Comparison of ENCODE assay signal across 16 cellular contexts in the genomic region with DNA sequence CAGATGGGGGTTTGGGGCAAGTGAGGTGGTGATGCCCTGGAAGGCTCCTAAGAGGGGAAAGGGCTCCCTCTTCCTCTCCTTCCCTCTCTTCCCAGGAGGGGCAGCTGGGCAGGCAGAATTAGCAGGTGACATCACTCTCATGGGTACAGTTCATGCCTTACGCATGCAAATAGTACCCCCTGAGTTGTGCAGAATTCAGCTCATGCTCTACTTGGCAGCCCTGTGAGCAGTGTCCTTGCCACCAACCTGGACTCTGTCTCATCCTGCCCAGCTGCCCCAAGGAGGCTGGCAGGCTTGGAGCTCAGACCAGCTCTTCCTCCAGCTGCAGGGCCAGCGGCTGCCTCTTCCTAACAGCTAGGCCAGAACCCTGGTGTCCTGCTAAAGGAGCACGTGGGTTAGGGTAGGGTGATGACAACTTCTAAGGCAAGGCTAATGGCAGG. TPM values are rescaled to one million over a fixed set of nuclear protein-coding genes. Genes with fewer than 3 reads are reported as not detected.
DNase-seq lines count a peak whose midpoint lies in the region; ATAC-seq and TF ChIP-seq lines count a peak whose summit lies in the region.
"Had no signal": no experiment of that assay in that cellular context is flagged by ENCODE, and none has a peak within 500 bp of the region (broad histone marks: within the 10 kb centered on the region; RNA-seq: fewer than 3 reads in every experiment).

No MANE protein-coding gene starts in this region.

- WGBS in stomach, 5 donors: 91 to 100% (median 96%) methylated on average over 3 of the region's 3 CpGs

- peak overlapping the region; percentile 51 for H3K4me3 Mint-ChIP-seq in activated T-cell treated with anti-CD3 and anti-CD28 coated beads, Interleukin-2, amount 50 U/mL, for 4 hours
- peak overlapping the region; percentile 17 for H3K4me3 Mint-ChIP-seq in activated T-helper 2 cell treated with anti-CD3 and anti-CD28 coated beads, Interferon-gamma antibody, Interleukin-2, Interleukin-4, amounts not matched to agents 10 μg/mL and 5 μg/mL and 100 μg/mL, durations not matched to agents 14 hours and 24 hours and 36 hours (ENCODE audit: low read depth)

- intact Hi-C loops in activated T-helper 2 cell treated with anti-CD3 and anti-CD28 coated beads, Interferon-gamma antibody, Interleukin-2, Interleukin-4, amounts not matched to agents 10 μg/mL and 5 μg/mL and 100 μg/mL, durations not matched to agents 14 hours and 24 hours and 36 hours (cut with micrococcal nuclease): no loop called here
- intact Hi-C loops in left ventricle myocardium superior (cut with micrococcal nuclease): no loop called here
- intact Hi-C loops in stomach (cut with DNase I; ENCODE audit: low total_unique reads): no loop called here

- no peak overlapping the region for H3K4me3 ChIP-seq in stomach
- H3K4me3 ChIP-seq: left lung, ovary had no signal

- TF ChIP-seq EP300 in stomach (IDR thresholded peaks at IDR 0.05): peak; percentile 27

- H3K9me3 Mint-ChIP-seq in activated T-cell treated with anti-CD3 and anti-CD28 coated beads, Interleukin-2, amount 50 U/mL, for 4 hours: no peaks in the 10 kb centered on the region
- no peaks in the 10 kb centered on the region for H3K9me3 Mint-ChIP-seq in activated T-helper 2 cell treated with anti-CD3 and anti-CD28 coated beads, Interferon-gamma antibody, Interleukin-2, Interleukin-4, amounts not matched to agents 10 μg/mL and 5 μg/mL and 100 μg/mL, durations not matched to agents 14 hours and 24 hours and 36 hours

- H3K27me3 Mint-ChIP-seq in activated T-cell treated with anti-CD3 and anti-CD28 coated beads, Interleukin-2, amount 50 U/mL, for 4 hours (ENCODE audit: low read depth): no peaks in the 10 kb centered on the region
- no peaks in the 10 kb centered on the region for H3K27me3 Mint-ChIP-seq in activated T-helper 2 cell treated with anti-CD3 and anti-CD28 coated beads, Interferon-gamma antibody, Interleukin-2, Interleukin-4, amounts not matched to agents 10 μg/mL and 5 μg/mL and 100 μg/mL, durations not matched to agents 14 hours and 24 hours and 36 hours (ENCODE audit: low read depth)

- no peak for ATAC-seq in activated T-cell treated with anti-CD3 and anti-CD28 coated beads, Interleukin-2, amount 50 U/mL, for 4 hours
- peak; percentile 74 for ATAC-seq in left ventricle myocardium superior
- ATAC-seq in HG02623 (IDR thresholded peaks at IDR 0.05; ENCODE audit: unreplicated experiment): no peak
- ATAC-seq in GM21786 (IDR thresholded peaks at IDR 0.05; ENCODE audit: unreplicated experiment): no peak
- ATAC-seq: left lung had no signal

- H3K27me3 ChIP-seq in stomach: no peaks in the 10 kb centered on the region
- H3K27me3 ChIP-seq: left lung, ovary had no signal

- no peak for TF ChIP-seq POLR2A in stomach (IDR thresholded peaks at IDR 0.05)

- CTCF ChIA-PET in HEK293T (lab: Yijun Ruan, JAX): interaction anchor here (1.0 kb wide), 1 partner anchor 15 kb away, joined by 3 read pairs; no protein-coding TSS in a partner anchor

- no peak for TF ChIP-seq CTCF in stomach (IDR thresholded peaks at IDR 0.05)

- peaks cover 19% of the 10 kb centered on the region for H3K4me1 Mint-ChIP-seq in activated T-cell treated with anti-CD3 and anti-CD28 coated beads, Interleukin-2, amount 50 U/mL, for 4 hours (ENCODE audit: low read depth)
- peaks cover 27% of the 10 kb centered on the region for H3K4me1 Mint-ChIP-seq in activated T-helper 2 cell treated with anti-CD3 and anti-CD28 coated beads, Interferon-gamma antibody, Interleukin-2, Interleukin-4, amounts not matched to agents 10 μg/mL and 5 μg/mL and 100 μg/mL, durations not matched to agents 14 hours and 24 hours and 36 hours (ENCODE audit: low read depth)

- H3K36me3 Mint-ChIP-seq in activated T-cell treated with anti-CD3 and anti-CD28 coated beads, Interleukin-2, amount 50 U/mL, for 4 hours (ENCODE audit: insufficient read depth): peaks cover 12% of the 10 kb centered on the region
- peaks cover 10% of the 10 kb centered on the region for H3K36me3 Mint-ChIP-seq in activated T-helper 2 cell treated with anti-CD3 and anti-CD28 coated beads, Interferon-gamma antibody, Interleukin-2, Interleukin-4, amounts not matched to agents 10 μg/mL and 5 μg/mL and 100 μg/mL, durations not matched to agents 14 hours and 24 hours and 36 hours (ENCODE audit: low read depth)

- POLR2A ChIA-PET in HEK293T (lab: Yijun Ruan, JAX): interaction anchor here (0.6 to 9.1 kb wide), 9 partner anchors 11 to 376 kb away, joined by 3 to 146 read pairs (median 4); a partner anchor contains a TSS

- H3K27ac ChIP-seq in stomach: peak overlapping the region in 3 of 5 donors; percentile 56 to 70 (median 62)
- H3K27ac ChIP-seq: left lung, ovary had no signal

- no peak for DNase-seq in activated T-cell treated with anti-CD3 and anti-CD28 coated beads, Interleukin-2, amount 50 U/mL, for 4 hours
- DNase-seq in activated T-cell treated with anti-CD3 and anti-CD28 coated beads, Interleukin-2, amount 50 U/mL, for 48 hours: no peak
- DNase-seq in activated T-helper 2 cell treated with anti-CD3 and anti-CD28 coated beads, Interferon-gamma antibody, Interleukin-2, Interleukin-4, amounts not matched to agents 10 μg/mL and 5 μg/mL and 100 μg/mL, durations not matched to agents 14 hours and 24 hours and 36 hours (ENCODE audit: low spot score): no peak
- DNase-seq in left ventricle myocardium superior (no peak), stomach (no peak), HEK293T (ENCODE audit: extremely low spot score) (no peak)
- DNase-seq: AML-193, HCEC 1CT, head of caudate nucleus, left lung, NCI-H1048, NCI-H446 treated with DMSO at 0.1 percent for 48 hours, ovary, T1000 had no signal

- H3K4me1 ChIP-seq in stomach: peaks cover 24 to 54% (median 43%) of the 10 kb centered on the region in 4 donors

- H3K9me3 ChIP-seq in stomach: no peaks in the 10 kb centered on the region
- H3K9me3 ChIP-seq: left lung, ovary had no signal

- H3K36me3 ChIP-seq in stomach: no peaks in the 10 kb centered on the region
- H3K36me3 ChIP-seq: ovary had no signal

- no peak overlapping the region for H3K27ac Mint-ChIP-seq in activated T-helper 2 cell treated with anti-CD3 and anti-CD28 coated beads, Interferon-gamma antibody, Interleukin-2, Interleukin-4, amounts not matched to agents 10 μg/mL and 5 μg/mL and 100 μg/mL, durations not matched to agents 14 hours and 24 hours and 36 hours

TF ChIP-seq in HEK293T, 16 proteins besides CTCF, POLR2A, EP300 and RAD21:
- TF ChIP-seq FOXA1 (IDR thresholded peaks at IDR 0.05) (no peak), SUZ12 (IDR thresholded peaks at IDR 0.05) (no peak), NFRKB (IDR thresholded peaks at IDR 0.05) (no peak), HDGF (IDR thresholded peaks at IDR 0.05; ENCODE audit: borderline replicate concordance) (no peak), SP1 (IDR thresholded peaks at IDR 0.05) (no peak), FOXK2 (IDR thresholded peaks at IDR 0.05) (no peak), TARDBP (IDR thresholded peaks at IDR 0.05) (no peak), FOXM1 (IDR thresholded peaks at IDR 0.05; ENCODE audit: borderline replicate concordance) (no peak), ZNF384 (IDR thresholded peaks at IDR 0.05) (no peak), BHLHE40 (IDR thresholded peaks at IDR 0.05; ENCODE audit: borderline replicate concordance) (no peak), LEF1 (IDR thresholded peaks at IDR 0.05; ENCODE audit: borderline replicate concordance) (no peak), ELF4 (IDR thresholded peaks at IDR 0.05) (no peak)
- TF ChIP-seq, protein P1, sequence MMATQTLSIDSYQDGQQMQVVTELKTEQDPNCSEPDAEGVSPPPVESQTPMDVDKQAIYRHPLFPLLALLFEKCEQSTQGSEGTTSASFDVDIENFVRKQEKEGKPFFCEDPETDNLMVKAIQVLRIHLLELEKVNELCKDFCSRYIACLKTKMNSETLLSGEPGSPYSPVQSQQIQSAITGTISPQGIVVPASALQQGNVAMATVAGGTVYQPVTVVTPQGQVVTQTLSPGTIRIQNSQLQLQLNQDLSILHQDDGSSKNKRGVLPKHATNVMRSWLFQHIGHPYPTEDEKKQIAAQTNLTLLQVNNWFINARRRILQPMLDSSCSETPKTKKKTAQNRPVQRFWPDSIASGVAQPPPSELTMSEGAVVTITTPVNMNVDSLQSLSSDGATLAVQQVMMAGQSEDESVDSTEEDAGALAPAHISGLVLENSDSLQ (IDR thresholded peaks at IDR 0.05): no peak
TF ChIP-seq in HEK293T: peak in this region for 0.

RNA-seq across cellular contexts. Expression of a gene that starts 3.3 kb away (rescaled TPM):
- total RNA-seq in activated T-cell treated with anti-CD3 and anti-CD28 coated beads, Interleukin-2, amount 50 U/mL, for 4 hours: 10 to 100 TPM; 12.0 to 31.3 (median 20.8) TPM
- total RNA-seq in activated T-helper 2 cell treated with anti-CD3 and anti-CD28 coated beads, Interferon-gamma antibody, Interleukin-2, Interleukin-4, amounts not matched to agents 10 μg/mL and 5 μg/mL and 100 μg/mL, durations not matched to agents 14 hours and 24 hours and 36 hours: 3.6 and 4.5 TPM in 2 replicates
- total RNA-seq in left ventricle myocardium superior (2.2 TPM), stomach (10 to 100 TPM in 1 of 5 donors, 1 to 10 TPM in 4; 1.3 to 17.1 (median 2.9) TPM)
- 10 to 100 TPM in 2 of 3 donors, 1 to 10 TPM in 1; 5.7 to 61.6 (median 25.5) TPM for polyA plus RNA-seq in stomach

RNA-seq across cellular contexts. Expression of a gene that starts 27.4 kb away (rescaled TPM):
- under 1 TPM; 0.05 to 0.38 (median 0.37) TPM for total RNA-seq in activated T-cell treated with anti-CD3 and anti-CD28 coated beads, Interleukin-2, amount 50 U/mL, for 4 hours
- total RNA-seq in activated T-helper 2 cell treated with anti-CD3 and anti-CD28 coated beads, Interferon-gamma antibody, Interleukin-2, Interleukin-4, amounts not matched to agents 10 μg/mL and 5 μg/mL and 100 μg/mL, durations not matched to agents 14 hours and 24 hours and 36 hours: 0.14 and 0.37 TPM in 2 replicates
- total RNA-seq in left ventricle myocardium superior (11.6 TPM), stomach (10 to 100 TPM in 1 of 5 donors, 1 to 10 TPM in 3, under 1 TPM in 1; 0.89 to 20.0 (median 3.3) TPM)
- polyA plus RNA-seq in stomach: 1 to 10 TPM in 2 of 3 donors, under 1 TPM in 1; 0.56 to 2.2 (median 1.5) TPM
